In genomic region chr6:1624848-1625341, GRCh38 we compare ENCODE assay signal across 8 cellular contexts. TPM values are rescaled to one million over a fixed set of nuclear protein-coding genes. Genes with fewer than 3 reads are reported as not detected.
DNase-seq lines count a peak whose midpoint lies in the region; ATAC-seq and TF ChIP-seq lines count a peak whose summit lies in the region.

No MANE protein-coding gene starts in this region.

- peaks cover 13% of the 10 kb centered on the region for H3K36me3 Mint-ChIP-seq in activated naive CD4-positive, alpha-beta T cell treated with anti-CD3 and anti-CD28 coated beads for 36 hours (ENCODE audit: low read depth)
- H3K36me3 Mint-ChIP-seq in stimulated activated naive B cell treated with anti-CD40 and anti-IgM and Interleukin-4, amounts not matched to agents 10 μg/mL and 1 μg/mL and 100 μg/mL, for 72 hours = peaks cover 12 to 22% of the 10 kb centered on the region in 2 donors

- no peaks in the 10 kb centered on the region for H3K27me3 ChIP-seq in body of pancreas

- H3K4me1 ChIP-seq in body of pancreas = peaks cover 4% of the 10 kb centered on the region

- H3K9me3 Mint-ChIP-seq in activated naive CD4-positive, alpha-beta T cell treated with anti-CD3 and anti-CD28 coated beads for 36 hours = no peaks in the 10 kb centered on the region
- no peaks in the 10 kb centered on the region for H3K9me3 Mint-ChIP-seq in stimulated activated naive B cell treated with anti-CD40 and anti-IgM and Interleukin-4, amounts not matched to agents 10 μg/mL and 1 μg/mL and 100 μg/mL, for 72 hours

- ATAC-seq in body of pancreas (peak; percentile 41), GM21737 (IDR thresholded peaks at IDR 0.05; ENCODE audit: unreplicated experiment) (no peak)
- ATAC-seq in stimulated activated naive B cell treated with anti-CD40 and anti-IgM and Interleukin-4, amounts not matched to agents 10 μg/mL and 1 μg/mL and 100 μg/mL, for 72 hours (replicated peaks) = peak; percentile 44 to 58

- WGBS in body of pancreas, 2 donors = 34 to 59% methylated on average over 34 to 41 of the region's 41 CpGs

- CTCF ChIA-PET in activated naive CD4-positive, alpha-beta T cell treated with anti-CD3 and anti-CD28 coated beads for 36 hours (lab: Charles Lee) = interaction anchor here (0.5 to 2.2 kb wide), 3 partner anchors 18 to 883 kb away, joined by 3 to 6 read pairs (median 4); no protein-coding TSS in a partner anchor

- no peak overlapping the region for H3K27ac ChIP-seq in body of pancreas

- H3K36me3 ChIP-seq in body of pancreas (replicated peaks in 1 of 2; ENCODE audit: insufficient read depth in 1 of 2, low read depth in 2 of 2) = no peaks in the 10 kb centered on the region

- TF ChIP-seq CTCF in body of pancreas (IDR thresholded peaks at IDR 0.05) = no peak

- peaks cover 8% of the 10 kb centered on the region for H3K4me1 Mint-ChIP-seq in activated naive CD4-positive, alpha-beta T cell treated with anti-CD3 and anti-CD28 coated beads for 36 hours (ENCODE audit: low read depth)
- H3K4me1 Mint-ChIP-seq in stimulated activated naive B cell treated with anti-CD40 and anti-IgM and Interleukin-4, amounts not matched to agents 10 μg/mL and 1 μg/mL and 100 μg/mL, for 72 hours = peaks cover 5 to 19% of the 10 kb centered on the region in 2 donors

- intact Hi-C loops in activated naive CD4-positive, alpha-beta T cell treated with anti-CD3 and anti-CD28 coated beads for 36 hours (cut with micrococcal nuclease) = no loop called here
- intact Hi-C loops in body of pancreas (cut with DNase I) = no loop called here

- H3K27ac Mint-ChIP-seq in activated naive CD4-positive, alpha-beta T cell treated with anti-CD3 and anti-CD28 coated beads for 36 hours = no peak overlapping the region
- peak overlapping the region; percentile 22 for H3K27ac Mint-ChIP-seq in stimulated activated naive B cell treated with anti-CD40 and anti-IgM and Interleukin-4, amounts not matched to agents 10 μg/mL and 1 μg/mL and 100 μg/mL, for 72 hours

- DNase-seq in activated naive CD4-positive, alpha-beta T cell treated with anti-CD3 and anti-CD28 coated beads for 36 hours = no peak
- no peak for DNase-seq in activated naive CD4-positive, alpha-beta T cell (lab: John Stamatoyannopoulos, UW)
- DNase-seq in body of pancreas (no peak), iris pigment epithelial cell (ENCODE audit: low read depth) (peak; percentile 63), pons (ENCODE audit: low spot score) (no peak), LoVo (ENCODE audit: low spot score) (no peak)
- DNase-seq in stimulated activated naive B cell treated with anti-CD40 and anti-IgM and Interleukin-4, amounts not matched to agents 10 μg/mL and 1 μg/mL and 100 μg/mL, for 72 hours = no peak

- no peaks in the 10 kb centered on the region for H3K9me3 ChIP-seq in body of pancreas

- no peak overlapping the region for H3K4me3 ChIP-seq in body of pancreas

- peak overlapping the region; percentile 53 for H3K4me3 Mint-ChIP-seq in activated naive CD4-positive, alpha-beta T cell treated with anti-CD3 and anti-CD28 coated beads for 36 hours
- H3K4me3 Mint-ChIP-seq in stimulated activated naive B cell treated with anti-CD40 and anti-IgM and Interleukin-4, amounts not matched to agents 10 μg/mL and 1 μg/mL and 100 μg/mL, for 72 hours = peak overlapping the region; percentile 79 to 81

- no peak for TF ChIP-seq POLR2A in body of pancreas (IDR thresholded peaks at IDR 0.05)

- H3K27me3 Mint-ChIP-seq in activated naive CD4-positive, alpha-beta T cell treated with anti-CD3 and anti-CD28 coated beads for 36 hours (ENCODE audit: low read depth) = peaks cover 59% of the 10 kb centered on the region
- peaks cover 45 to 71% of the 10 kb centered on the region in 2 donors for H3K27me3 Mint-ChIP-seq in stimulated activated naive B cell treated with anti-CD40 and anti-IgM and Interleukin-4, amounts not matched to agents 10 μg/mL and 1 μg/mL and 100 μg/mL, for 72 hours

RNA-seq across cellular contexts. Expression of gene FOXC1, which starts 15.2 kb away (rescaled TPM):
- not detected for total RNA-seq in activated naive CD4-positive, alpha-beta T cell treated with anti-CD3 and anti-CD28 coated beads for 36 hours
- 1 to 10 TPM; 2.0 to 3.6 TPM for total RNA-seq in body of pancreas
